In genomic region chr1:109790329-109790728, GRCh38 we compare ENCODE assay signal across 12 cellular contexts. TPM values are rescaled to one million over a fixed set of nuclear protein-coding genes. Genes with fewer than 3 reads are reported as not detected.
DNase-seq lines count a peak whose midpoint lies in the region; ATAC-seq, FAIRE-seq and TF ChIP-seq lines count a peak whose summit lies in the region.
"Had no signal": no experiment of that assay in that cellular context is flagged by ENCODE, and none has a peak within 500 bp of the region (broad histone marks: within the 10 kb centered on the region; RNA-seq: fewer than 3 reads in every experiment).

No MANE protein-coding gene starts in this region.

- no peak for DNase-seq in activated naive CD4-positive, alpha-beta T cell treated with anti-CD3 and anti-CD28 coated beads for 36 hours
- no peak for DNase-seq in activated naive CD4-positive, alpha-beta T cell (lab: John Stamatoyannopoulos, UW)
- peak in 1 of 3 donors; percentile 9 for DNase-seq in T-helper 17 cell
- DNase-seq in kidney = no peak
- DNase-seq in NOMO-1 treated with DMSO at 0.1 percent for 48 hours (lab: John Stamatoyannopoulos, UW; ENCODE audit: unreplicated experiment) = no peak
- DNase-seq in stimulated activated CD8-positive, alpha-beta memory T cell treated with anti-CD3 and anti-CD28 coated beads, Interleukin-4, amount 100 ng/mL, for 48 hours = no peak
- no peak for DNase-seq in foreskin melanocyte

- no peak for ATAC-seq in T-helper 17 cell

- peaks cover 57% of the 10 kb centered on the region for H3K4me1 Mint-ChIP-seq in activated naive CD4-positive, alpha-beta T cell treated with anti-CD3 and anti-CD28 coated beads for 36 hours (ENCODE audit: low read depth)
- H3K4me1 Mint-ChIP-seq in T-helper 17 cell = peaks cover 43% of the 10 kb centered on the region

- peaks cover 12 to 32% of the 10 kb centered on the region in 2 donors for H3K4me1 ChIP-seq in kidney (ENCODE audit: control insufficient read depth in 1 of 2, insufficient read depth in 1 of 2, low read depth in 1 of 2, low read length in 2 of 2)
- H3K4me1 ChIP-seq in subcutaneous abdominal adipose tissue (ENCODE audit: control insufficient read depth in 5 of 5, insufficient read depth in 5 of 5, low read length in 5 of 5) = peaks cover 37 to 78% (median 65%) of the 10 kb centered on the region in 5 donors

- H3K9me3 ChIP-seq in T-helper 17 cell (ENCODE audit: control insufficient read depth, low read length, poor library complexity, severe bottlenecking) (no peaks in the 10 kb centered on the region), kidney (ENCODE audit: control insufficient read depth in 1 of 2, low read length in 2 of 2) (no peaks in the 10 kb centered on the region), subcutaneous abdominal adipose tissue (ENCODE audit: control insufficient read depth in 5 of 5, low read length in 5 of 5) (no peaks in the 10 kb centered on the region)

- H3K9ac ChIP-seq in kidney (ENCODE audit: low read length in 2 of 2) (no peak overlapping the region), subcutaneous abdominal adipose tissue (ENCODE audit: low read length in 5 of 5) (peak overlapping the region in 1 of 5 donors; percentile 29)

- H3K27ac ChIP-seq in kidney (ENCODE audit: low read depth in 2 of 2, low read length in 2 of 2) (peak overlapping the region; percentile 7 to 16), subcutaneous abdominal adipose tissue (ENCODE audit: low read depth, low read length) (peak overlapping the region; percentile 38)

- FAIRE-seq in kidney (lab: Jason Lieb, UNC) = no peak
- FAIRE-seq: HTR-8/SVneo had no signal

- no peaks in the 10 kb centered on the region for H3K36me3 ChIP-seq in kidney (ENCODE audit: control insufficient read depth in 1 of 2, insufficient read depth in 2 of 2, low read length in 2 of 2)
- H3K36me3 ChIP-seq in subcutaneous abdominal adipose tissue (ENCODE audit: control insufficient read depth in 5 of 5, insufficient read depth in 5 of 5, low read length in 5 of 5) = no peaks in the 10 kb centered on the region

- no peak overlapping the region for H3K4me3 Mint-ChIP-seq in activated naive CD4-positive, alpha-beta T cell treated with anti-CD3 and anti-CD28 coated beads for 36 hours
- peak overlapping the region; percentile 31 for H3K4me3 Mint-ChIP-seq in T-helper 17 cell
- H3K4me3 Mint-ChIP-seq: endodermal cell had no signal

- H3K27me3 ChIP-seq in subcutaneous abdominal adipose tissue (ENCODE audit: control insufficient read depth in 5 of 5, insufficient read depth in 4 of 5, low read length in 5 of 5) = no peaks in the 10 kb centered on the region

- no peaks in the 10 kb centered on the region for H3K9me3 Mint-ChIP-seq in activated naive CD4-positive, alpha-beta T cell treated with anti-CD3 and anti-CD28 coated beads for 36 hours
- H3K9me3 Mint-ChIP-seq: endodermal cell had no signal

- CTCF ChIA-PET in activated naive CD4-positive, alpha-beta T cell treated with anti-CD3 and anti-CD28 coated beads for 36 hours (lab: Charles Lee) = interaction anchor here (0.7 to 25.2 kb wide), 13 partner anchors 9 to 244 kb away, joined by 3 to 622 read pairs (median 4); partner anchors contain the start of gene AHCYL1

- no peaks in the 10 kb centered on the region for H3K27me3 Mint-ChIP-seq in activated naive CD4-positive, alpha-beta T cell treated with anti-CD3 and anti-CD28 coated beads for 36 hours (ENCODE audit: low read depth)
- H3K27me3 Mint-ChIP-seq in T-helper 17 cell = no peaks in the 10 kb centered on the region

- no peak for TF ChIP-seq CTCF in kidney (IDR thresholded peaks at IDR 0.05; ENCODE audit: borderline replicate concordance, extremely low read depth, insufficient read depth)

- H3K27ac Mint-ChIP-seq in activated naive CD4-positive, alpha-beta T cell treated with anti-CD3 and anti-CD28 coated beads for 36 hours = peak overlapping the region; percentile 81
- peak overlapping the region; percentile 89 for H3K27ac Mint-ChIP-seq in T-helper 17 cell

- no peaks in the 10 kb centered on the region for H3K36me3 Mint-ChIP-seq in activated naive CD4-positive, alpha-beta T cell treated with anti-CD3 and anti-CD28 coated beads for 36 hours (ENCODE audit: low read depth)
- no peaks in the 10 kb centered on the region for H3K36me3 Mint-ChIP-seq in T-helper 17 cell (ENCODE audit: low read depth)

- H3K4me3 ChIP-seq in kidney (ENCODE audit: low read length in 2 of 2) (no peak overlapping the region), subcutaneous abdominal adipose tissue (ENCODE audit: low read depth in 1 of 5, low read length in 5 of 5) (no peak overlapping the region)

- intact Hi-C loops in activated naive CD4-positive, alpha-beta T cell treated with anti-CD3 and anti-CD28 coated beads for 36 hours (cut with micrococcal nuclease) = loop anchor here (1.0 to 5.0 kb wide), 5 partner anchors 12 to 192 kb away; partner anchors contain the start of genes AHCYL1 and CSF1
- intact Hi-C loops in kidney (cut with DNase I) = no loop called here

RNA-seq across cellular contexts. Expression of gene EPS8L3, which starts 26.6 kb away (rescaled TPM):
- total RNA-seq in activated naive CD4-positive, alpha-beta T cell treated with anti-CD3 and anti-CD28 coated beads for 36 hours = not detected
- total RNA-seq in T-helper 17 cell (not detected), kidney (1.8 TPM)
- polyA plus RNA-seq in kidney (ENCODE audit: insufficient read depth, low read depth, low replicate concordance) = not detected
- total RNA-seq: endodermal cell, omental fat pad, RPMI7951 had no signal

RNA-seq across cellular contexts. Expression of gene GSTM3, which starts 49.5 kb away (rescaled TPM):
- 1 to 10 TPM; 4.7 to 4.8 TPM for total RNA-seq in activated naive CD4-positive, alpha-beta T cell treated with anti-CD3 and anti-CD28 coated beads for 36 hours
- 1 to 10 TPM; 5.6 to 7.8 TPM for total RNA-seq in T-helper 17 cell
- total RNA-seq in kidney = 54.7 TPM
- 405 TPM for polyA plus RNA-seq in kidney (ENCODE audit: insufficient read depth, low read depth, low replicate concordance)
